18 cellular contexts compared by ENCODE assay signal in genomic region chr7:92576296-92576695, GRCh38. TPM values are rescaled to one million over a fixed set of nuclear protein-coding genes. Genes with fewer than 3 reads are reported as not detected.
A peak's percentile ranks its signal among the peaks of the same experiment; 100 is the strongest.
DNase-seq lines count a peak whose midpoint lies in the region; ATAC-seq and TF ChIP-seq lines count a peak whose summit lies in the region.
"Had no signal": no experiment of that assay in that cellular context is flagged by ENCODE, and none has a peak within 500 bp of the region (broad histone marks: within the 10 kb centered on the region; RNA-seq: fewer than 3 reads in every experiment).

No MANE protein-coding gene starts in this region.

- no peaks in the 10 kb centered on the region for H3K36me3 ChIP-seq in ovary

- no peak for TF ChIP-seq CTCF in HFFc6 (IDR thresholded peaks at IDR 0.05)
- no peak for TF ChIP-seq CTCF in ovary (IDR thresholded peaks at IDR 0.05)

- TF ChIP-seq EP300 in ovary (IDR thresholded peaks at IDR 0.05), result no peak

- H3K27ac ChIP-seq in angular gyrus (ENCODE audit: low read depth, low read length), result peak overlapping the region; percentile 7
- no peak overlapping the region for H3K27ac ChIP-seq in ovary
- H3K27ac ChIP-seq: BLaER1 had no signal

- ATAC-seq in activated T-cell treated with anti-CD3 and anti-CD28 coated beads, Interleukin-2, amount 50 U/mL, for 4 hours, result no peak
- no peak for ATAC-seq in HG02678 (IDR thresholded peaks at IDR 0.05; ENCODE audit: unreplicated experiment)

- H3K27me3 ChIP-seq in ovary, result no peaks in the 10 kb centered on the region
- H3K27me3 ChIP-seq: BLaER1 had no signal

- H3K27ac Mint-ChIP-seq in activated T-cell treated with anti-CD3 and anti-CD28 coated beads, Interleukin-2, amount 50 U/mL, for 24 hours, result peak overlapping the region; percentile 26
- peak overlapping the region; percentile 33; the same call in 1 of the 2 replicates for H3K27ac Mint-ChIP-seq in HFFc6
- H3K27ac Mint-ChIP-seq: CD14-positive monocyte; CD4-positive, alpha-beta memory T cell; H9 had no signal

- WGBS in ovary, 3 donors, result 78 to 88% (median 85%) methylated on average over 3 of the region's 3 CpGs

- H3K9me3 Mint-ChIP-seq in activated T-cell treated with anti-CD3 and anti-CD28 coated beads, Interleukin-2, amount 50 U/mL, for 24 hours, result no peaks in the 10 kb centered on the region
- H3K9me3 Mint-ChIP-seq in activated T-cell treated with anti-CD3 and anti-CD28 coated beads, Interleukin-2, amount 50 U/mL, for 4 hours, result no peaks in the 10 kb centered on the region
- no peaks in the 10 kb centered on the region for H3K9me3 Mint-ChIP-seq in HFFc6
- H3K9me3 Mint-ChIP-seq: CD4-positive, alpha-beta memory T cell; H9 had no signal

- no peaks in the 10 kb centered on the region for H3K9me3 ChIP-seq in ovary
- H3K9me3 ChIP-seq: BLaER1, Caco-2 had no signal

- DNase-seq in activated T-cell treated with anti-CD3 and anti-CD28 coated beads, Interleukin-2, amount 50 U/mL, for 24 hours, result no peak
- DNase-seq in activated T-cell treated with anti-CD3 and anti-CD28 coated beads, Interleukin-2, amount 50 U/mL, for 4 hours, result no peak
- DNase-seq in D341Med (ENCODE audit: low spot score) (peak; percentile 37), HFFc6 (no peak), middle frontal gyrus (ENCODE audit: extremely low spot score, low spot score) (no peak), ovary (no peak)
- DNase-seq: Caco-2; CD4-positive, alpha-beta memory T cell; DMS153; DMS79; GDM1; GOT3; H9; KG1 had no signal

- no peaks in the 10 kb centered on the region for H3K27me3 Mint-ChIP-seq in activated T-cell treated with anti-CD3 and anti-CD28 coated beads, Interleukin-2, amount 50 U/mL, for 24 hours
- H3K27me3 Mint-ChIP-seq in activated T-cell treated with anti-CD3 and anti-CD28 coated beads, Interleukin-2, amount 50 U/mL, for 4 hours (ENCODE audit: low read depth), result no peaks in the 10 kb centered on the region
- no peaks in the 10 kb centered on the region; the same call in none of the 2 replicates for H3K27me3 Mint-ChIP-seq in HFFc6 (ENCODE audit: insufficient read depth)
- H3K27me3 Mint-ChIP-seq: CD4-positive, alpha-beta memory T cell had no signal

- no peak overlapping the region for H3K4me3 ChIP-seq in ovary
- H3K4me3 ChIP-seq: BLaER1 had no signal

- H3K36me3 Mint-ChIP-seq in activated T-cell treated with anti-CD3 and anti-CD28 coated beads, Interleukin-2, amount 50 U/mL, for 24 hours (ENCODE audit: low read depth), result peaks cover 86% of the 10 kb centered on the region
- H3K36me3 Mint-ChIP-seq in activated T-cell treated with anti-CD3 and anti-CD28 coated beads, Interleukin-2, amount 50 U/mL, for 4 hours (ENCODE audit: insufficient read depth), result peaks cover 42% of the 10 kb centered on the region
- H3K36me3 Mint-ChIP-seq in HFFc6 (ENCODE audit: low read depth), result peaks cover 36% of the 10 kb centered on the region

- intact Hi-C loops in ovary (cut with DNase I), result no loop called here

- H3K4me1 ChIP-seq in ovary (ENCODE audit: insufficient read depth), result no peaks in the 10 kb centered on the region
- H3K4me1 ChIP-seq: BLaER1, Caco-2 had no signal

- TF ChIP-seq POLR2A in ovary (IDR thresholded peaks at IDR 0.05), result no peak

- peaks cover 8% of the 10 kb centered on the region for H3K4me1 Mint-ChIP-seq in activated T-cell treated with anti-CD3 and anti-CD28 coated beads, Interleukin-2, amount 50 U/mL, for 24 hours (ENCODE audit: low read depth)
- peaks cover 3% of the 10 kb centered on the region for H3K4me1 Mint-ChIP-seq in activated T-cell treated with anti-CD3 and anti-CD28 coated beads, Interleukin-2, amount 50 U/mL, for 4 hours (ENCODE audit: low read depth)
- H3K4me1 Mint-ChIP-seq in HFFc6 (ENCODE audit: low read depth), result no peaks in the 10 kb centered on the region
- H3K4me1 Mint-ChIP-seq: H9 had no signal

- no peak overlapping the region for H3K4me3 Mint-ChIP-seq in activated T-cell treated with anti-CD3 and anti-CD28 coated beads, Interleukin-2, amount 50 U/mL, for 24 hours
- H3K4me3 Mint-ChIP-seq in activated T-cell treated with anti-CD3 and anti-CD28 coated beads, Interleukin-2, amount 50 U/mL, for 4 hours, result no peak overlapping the region
- H3K4me3 Mint-ChIP-seq in HFFc6, result no peak overlapping the region
- H3K4me3 Mint-ChIP-seq: CD14-positive monocyte; CD4-positive, alpha-beta memory T cell; H9 had no signal

RNA-seq across cellular contexts. Expression of gene FAM133B, which starts 13.9 kb away (rescaled TPM):
- 10 to 100 TPM; 35.3 to 37.8 (median 36.0) TPM for total RNA-seq in activated T-cell treated with anti-CD3 and anti-CD28 coated beads, Interleukin-2, amount 50 U/mL, for 4 hours
- 10 to 100 TPM; 13.2 to 19.8 (median 17.7) TPM for total RNA-seq in HFFc6 (2021; fragmentation: NEBNext Ultra II Directional; extraction: Animal tissue kit (Norgen Biotek cat#: 25700))
- 10 to 100 TPM; 18.8 to 28.1 (median 23.5) TPM for total RNA-seq in ovary
- polyA plus RNA-seq in ovary, result 10 to 100 TPM; 17.3 to 21.2 TPM

RNA-seq across cellular contexts. Expression of gene RBM48, which starts 47.7 kb away (rescaled TPM):
- 10 to 100 TPM; 12.4 to 15.7 (median 13.2) TPM for total RNA-seq in activated T-cell treated with anti-CD3 and anti-CD28 coated beads, Interleukin-2, amount 50 U/mL, for 4 hours
- total RNA-seq in HFFc6 (2021; fragmentation: NEBNext Ultra II Directional; extraction: Animal tissue kit (Norgen Biotek cat#: 25700)), result 1 to 10 TPM; 8.8 to 9.7 (median 9.4) TPM
- total RNA-seq in ovary, result 10 to 100 TPM in 6 of 7 donors, 1 to 10 TPM in 1; 7.5 to 18.1 (median 13.6) TPM
- polyA plus RNA-seq in ovary, result 10 to 100 TPM; 12.6 to 24.4 TPM

RNA-seq across cellular contexts. Expression of gene PEX1, which starts 48.0 kb away (rescaled TPM):
- total RNA-seq in activated T-cell treated with anti-CD3 and anti-CD28 coated beads, Interleukin-2, amount 50 U/mL, for 4 hours, result 10 to 100 TPM; 12.4 to 15.9 (median 14.2) TPM
- total RNA-seq in HFFc6 (2021; fragmentation: NEBNext Ultra II Directional; extraction: Animal tissue kit (Norgen Biotek cat#: 25700)), result 10 to 100 TPM in 1 of 6 experiments, 1 to 10 TPM in 5; 8.4 to 10.9 (median 9.0) TPM
- 10 to 100 TPM; 14.5 to 21.4 (median 19.8) TPM for total RNA-seq in ovary
- 10 to 100 TPM; 11.9 to 17.3 TPM for polyA plus RNA-seq in ovary
